21 cellular contexts compared by ENCODE assay signal in the genomic region with DNA sequence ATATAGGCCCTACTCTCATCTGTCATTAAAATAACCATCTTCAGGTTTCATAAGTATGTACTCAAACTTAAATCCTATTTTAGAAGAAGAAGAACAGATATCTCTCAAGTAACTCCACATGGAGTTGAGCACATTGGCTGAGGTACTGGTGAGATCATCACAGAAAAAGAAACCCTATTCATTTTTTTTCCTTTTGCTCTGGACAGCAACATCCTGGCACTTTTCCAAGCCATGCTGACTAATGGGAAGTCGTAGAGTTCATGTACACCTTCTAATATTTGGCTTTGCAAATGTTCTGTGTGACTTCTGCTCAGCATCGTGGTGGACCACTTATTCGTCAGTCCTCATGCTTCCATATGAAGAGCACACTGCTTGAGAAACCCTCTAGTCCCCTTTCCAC.
DNase-seq lines count a peak whose midpoint lies in the region; ATAC-seq and TF ChIP-seq lines count a peak whose summit lies in the region.
"Had no signal": no experiment of that assay in that cellular context is flagged by ENCODE, and none has a peak within 500 bp of the region (broad histone marks: within the 10 kb centered on the region; RNA-seq: fewer than 3 reads in every experiment).

No MANE protein-coding gene starts in this region.

- intact Hi-C loops in esophagus squamous epithelium (cut with DNase I), result no loop called here
- intact Hi-C loops in heart left ventricle (cut with DNase I), result no loop called here

- H3K4me3 ChIP-seq in fibroblast of mammary gland (ENCODE audit: control insufficient read depth, low read depth, low read length), result no peak overlapping the region
- H3K4me3 ChIP-seq in esophagus squamous epithelium, result no peak overlapping the region
- H3K4me3 ChIP-seq in heart left ventricle, result no peak overlapping the region
- H3K4me3 ChIP-seq: mucosa of descending colon, sigmoid colon, SK-N-MC, testis had no signal

- no peaks in the 10 kb centered on the region for H3K4me1 ChIP-seq in esophagus squamous epithelium
- no peaks in the 10 kb centered on the region for H3K4me1 ChIP-seq in heart left ventricle
- H3K4me1 ChIP-seq: sigmoid colon, testis had no signal

- no peaks in the 10 kb centered on the region for H3K27me3 ChIP-seq in esophagus squamous epithelium
- H3K27me3 ChIP-seq in heart left ventricle, result no peaks in the 10 kb centered on the region
- H3K27me3 ChIP-seq: neutrophil, sigmoid colon, testis had no signal

- TF ChIP-seq POLR2A in esophagus squamous epithelium (IDR thresholded peaks at IDR 0.05) (no peak), heart left ventricle (IDR thresholded peaks at IDR 0.05) (no peak)

- TF ChIP-seq CTCF in fibroblast of mammary gland (conservative IDR thresholded peaks at IDR 0.05; ENCODE audit: control insufficient read depth, insufficient read depth, low read depth, low read length) (no peak), esophagus squamous epithelium (IDR thresholded peaks at IDR 0.05) (no peak), heart left ventricle (IDR thresholded peaks at IDR 0.05) (no peak)

- H3K27ac ChIP-seq in esophagus squamous epithelium (no peak overlapping the region), heart left ventricle (no peak overlapping the region)
- H3K27ac ChIP-seq: neutrophil, sigmoid colon, SK-N-MC, testis had no signal

- WGBS in esophagus squamous epithelium, 2 donors, result 36 to 49% methylated on average over 3 of the region's 3 CpGs
- 47 to 64% (median 56%) methylated on average over 3 of the region's 3 CpGs for WGBS in heart left ventricle, 4 donors

- DNase-seq in NCI-H748 (lab: John Stamatoyannopoulos, UW; ENCODE audit: unreplicated experiment) (peak; percentile 7), NCI-H748 treated with DMSO at 0.1 percent for 48 hours (lab: John Stamatoyannopoulos, UW) (no peak), RPMI8226 (peak; percentile 57), fibroblast of mammary gland (ENCODE audit: low read depth) (peak; percentile 84), esophagus squamous epithelium (lab: John Stamatoyannopoulos, UW) (no peak), heart left ventricle (no peak), NCI-H187 treated with DMSO at 0.1 percent for 48 hours (lab: John Stamatoyannopoulos, UW) (no peak)
- DNase-seq: activated CD4-positive, alpha-beta memory T cell treated with anti-CD3 and anti-CD28 coated beads for 36 hours; activated naive CD8-positive, alpha-beta T cell treated with anti-CD3 and anti-CD28 coated beads, Interleukin-2, amount 10 ng/mL, durations not matched to agents 7 days and 5 days; activated T-cell treated with anti-CD3 and anti-CD28 coated beads, Interleukin-2, amount 50 U/mL, for 72 hours; DND-41; kidney glomerular epithelial cell; mucosa of descending colon; NCI-H2081; sigmoid colon; stimulated activated CD4-positive, alpha-beta T cell treated with anti-CD3 and anti-CD28 coated beads, Interleukin-4, amount 100 ng/mL, for 1 hour; stimulated activated CD8-positive, alpha-beta memory T cell treated with anti-CD3 and anti-CD28 coated beads, Interleukin-4, amount 100 ng/mL, for 48 hours; testis had no signal

- no peak for ATAC-seq in GM21723 (IDR thresholded peaks at IDR 0.05; ENCODE audit: unreplicated experiment)
- no peak for ATAC-seq in heart left ventricle
- ATAC-seq: activated T-cell treated with anti-CD3 and anti-CD28 coated beads, Interleukin-2, amount 50 U/mL, for 72 hours; mucosa of descending colon had no signal

- no peaks in the 10 kb centered on the region for H3K36me3 ChIP-seq in esophagus squamous epithelium
- no peaks in the 10 kb centered on the region for H3K36me3 ChIP-seq in heart left ventricle
- H3K36me3 ChIP-seq: neutrophil, sigmoid colon had no signal

- H3K9me3 ChIP-seq in esophagus squamous epithelium (no peaks in the 10 kb centered on the region), heart left ventricle (no peaks in the 10 kb centered on the region)
- H3K9me3 ChIP-seq: mucosa of descending colon, neutrophil, sigmoid colon, testis had no signal

Comparison
In these comparisons a context has a peak if more than half of its experiments do, and no peak if none do; other contexts are left out.
1. DNase-seq: peak in NCI-H748 (single experiment), RPMI8226 (single experiment) and fibroblast of mammary gland (single experiment); none in NCI-H748 treated with DMSO at 0.1 percent for 48 hours (single experiment), esophagus squamous epithelium (single experiment), heart left ventricle (0 of 5) and NCI-H187 treated with DMSO at 0.1 percent for 48 hours (single experiment).